ENCODE assay signal across 1 cellular context in genomic region chr14:56579345-56580316, GRCh38.
TF ChIP-seq lines count a peak whose summit lies in the region.

TMEM260 (plus strand) TSS chr14:56579798; CDS start chr14:56579915, 117 bp downstream.

TF ChIP-seq in HepG2, 621 proteins besides CTCF, POLR2A, EP300 and RAD21 (continued from another document and continues in another):
- TF ChIP-seq, protein P1, sequence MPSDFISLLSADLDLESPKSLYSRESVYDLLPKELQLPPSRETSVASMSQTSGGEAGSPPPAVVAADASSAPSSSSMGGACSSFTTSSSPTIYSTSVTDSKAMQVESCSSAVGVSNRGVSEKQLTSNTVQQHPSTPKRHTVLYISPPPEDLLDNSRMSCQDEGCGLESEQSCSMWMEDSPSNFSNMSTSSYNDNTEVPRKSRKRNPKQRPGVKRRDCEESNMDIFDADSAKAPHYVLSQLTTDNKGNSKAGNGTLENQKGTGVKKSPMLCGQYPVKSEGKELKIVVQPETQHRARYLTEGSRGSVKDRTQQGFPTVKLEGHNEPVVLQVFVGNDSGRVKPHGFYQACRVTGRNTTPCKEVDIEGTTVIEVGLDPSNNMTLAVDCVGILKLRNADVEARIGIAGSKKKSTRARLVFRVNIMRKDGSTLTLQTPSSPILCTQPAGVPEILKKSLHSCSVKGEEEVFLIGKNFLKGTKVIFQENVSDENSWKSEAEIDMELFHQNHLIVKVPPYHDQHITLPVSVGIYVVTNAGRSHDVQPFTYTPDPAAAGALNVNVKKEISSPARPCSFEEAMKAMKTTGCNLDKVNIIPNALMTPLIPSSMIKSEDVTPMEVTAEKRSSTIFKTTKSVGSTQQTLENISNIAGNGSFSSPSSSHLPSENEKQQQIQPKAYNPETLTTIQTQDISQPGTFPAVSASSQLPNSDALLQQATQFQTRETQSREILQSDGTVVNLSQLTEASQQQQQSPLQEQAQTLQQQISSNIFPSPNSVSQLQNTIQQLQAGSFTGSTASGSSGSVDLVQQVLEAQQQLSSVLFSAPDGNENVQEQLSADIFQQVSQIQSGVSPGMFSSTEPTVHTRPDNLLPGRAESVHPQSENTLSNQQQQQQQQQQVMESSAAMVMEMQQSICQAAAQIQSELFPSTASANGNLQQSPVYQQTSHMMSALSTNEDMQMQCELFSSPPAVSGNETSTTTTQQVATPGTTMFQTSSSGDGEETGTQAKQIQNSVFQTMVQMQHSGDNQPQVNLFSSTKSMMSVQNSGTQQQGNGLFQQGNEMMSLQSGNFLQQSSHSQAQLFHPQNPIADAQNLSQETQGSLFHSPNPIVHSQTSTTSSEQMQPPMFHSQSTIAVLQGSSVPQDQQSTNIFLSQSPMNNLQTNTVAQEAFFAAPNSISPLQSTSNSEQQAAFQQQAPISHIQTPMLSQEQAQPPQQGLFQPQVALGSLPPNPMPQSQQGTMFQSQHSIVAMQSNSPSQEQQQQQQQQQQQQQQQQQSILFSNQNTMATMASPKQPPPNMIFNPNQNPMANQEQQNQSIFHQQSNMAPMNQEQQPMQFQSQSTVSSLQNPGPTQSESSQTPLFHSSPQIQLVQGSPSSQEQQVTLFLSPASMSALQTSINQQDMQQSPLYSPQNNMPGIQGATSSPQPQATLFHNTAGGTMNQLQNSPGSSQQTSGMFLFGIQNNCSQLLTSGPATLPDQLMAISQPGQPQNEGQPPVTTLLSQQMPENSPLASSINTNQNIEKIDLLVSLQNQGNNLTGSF (CRISPR knock-in tag; IDR thresholded peaks at IDR 0.05): 0 out of 2 replicates have a peak, but pooled peaks have one; percentile 23
- no peak for TF ChIP-seq GMEB2 (CRISPR knock-in tag; IDR thresholded peaks at IDR 0.05; ENCODE audit: low read depth)
- no peak for TF ChIP-seq NFYB (CRISPR knock-in tag; IDR thresholded peaks at IDR 0.05)
- 0 out of 2 replicates have a peak, but pooled peaks have one; percentile 24 for TF ChIP-seq ZBTB2 (CRISPR knock-in tag; IDR thresholded peaks at IDR 0.05; ENCODE audit: low read depth)
- TF ChIP-seq CBX5 (CRISPR knock-in tag; IDR thresholded peaks at IDR 0.05; ENCODE audit: borderline replicate concordance): peak; percentile 80
- TF ChIP-seq NFIB (CRISPR knock-in tag; IDR thresholded peaks at IDR 0.05; ENCODE audit: borderline replicate concordance): no peak
- TF ChIP-seq FOXK2 (IDR thresholded peaks at IDR 0.05): peak; percentile 98
- TF ChIP-seq ZNF207 (IDR thresholded peaks at IDR 0.05; ENCODE audit: borderline replicate concordance): no peak
- peak; percentile 89 for TF ChIP-seq KAT8 (CRISPR knock-in tag; IDR thresholded peaks at IDR 0.05)
- TF ChIP-seq PLRG1 (conservative IDR thresholded peaks at IDR 0.05): no peak
- TF ChIP-seq RARG (CRISPR knock-in tag; IDR thresholded peaks at IDR 0.05; ENCODE audit: low read depth): no peak
- 0 out of 2 replicates have a peak, but pooled peaks have one; percentile 35 for TF ChIP-seq ATF1 (CRISPR knock-in tag; IDR thresholded peaks at IDR 0.05)
- TF ChIP-seq, protein P2, sequence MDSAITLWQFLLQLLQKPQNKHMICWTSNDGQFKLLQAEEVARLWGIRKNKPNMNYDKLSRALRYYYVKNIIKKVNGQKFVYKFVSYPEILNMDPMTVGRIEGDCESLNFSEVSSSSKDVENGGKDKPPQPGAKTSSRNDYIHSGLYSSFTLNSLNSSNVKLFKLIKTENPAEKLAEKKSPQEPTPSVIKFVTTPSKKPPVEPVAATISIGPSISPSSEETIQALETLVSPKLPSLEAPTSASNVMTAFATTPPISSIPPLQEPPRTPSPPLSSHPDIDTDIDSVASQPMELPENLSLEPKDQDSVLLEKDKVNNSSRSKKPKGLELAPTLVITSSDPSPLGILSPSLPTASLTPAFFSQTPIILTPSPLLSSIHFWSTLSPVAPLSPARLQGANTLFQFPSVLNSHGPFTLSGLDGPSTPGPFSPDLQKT (CRISPR knock-in tag; IDR thresholded peaks at IDR 0.05; ENCODE audit: borderline replicate concordance): no peak
- peak; percentile 91; the same call in 1 of the 2 replicates for TF ChIP-seq ZNF34 (CRISPR knock-in tag; IDR thresholded peaks at IDR 0.05; ENCODE audit: borderline replicate concordance)
- TF ChIP-seq DZIP1 (CRISPR knock-in tag; IDR thresholded peaks at IDR 0.05): no peak
- no peak for TF ChIP-seq PAF1 (CRISPR knock-in tag; IDR thresholded peaks at IDR 0.05)
- peak; percentile 93 for TF ChIP-seq POLR2AphosphoS5 (IDR thresholded peaks at IDR 0.05; ENCODE audit: low read depth, low read length)
- TF ChIP-seq ATF6 (CRISPR knock-in tag; conservative IDR thresholded peaks at IDR 0.05): no peak
- TF ChIP-seq SRSF1 (optimal IDR thresholded peaks at IDR 0.05; ENCODE audit: low read depth, low read length): peak; percentile 74
- peak; percentile 63; the same call in 1 of the 2 replicates for TF ChIP-seq ZNF563 (CRISPR knock-in tag; IDR thresholded peaks at IDR 0.05)
- no peak for TF ChIP-seq SMARCC2 (IDR thresholded peaks at IDR 0.05)
- TF ChIP-seq HNRNPLL (IDR thresholded peaks at IDR 0.05; ENCODE audit: low read depth, low read length, poor library complexity, severe bottlenecking): peak; percentile 69
- no peak for TF ChIP-seq MBD4 (IDR thresholded peaks at IDR 0.05; ENCODE audit: borderline replicate concordance, low read length)
- TF ChIP-seq NR2F2 (IDR thresholded peaks at IDR 0.05; ENCODE audit: borderline replicate concordance, low read depth): no peak
- TF ChIP-seq ZNF615 (CRISPR knock-in tag; IDR thresholded peaks at IDR 0.05; ENCODE audit: borderline replicate concordance): no peak
- TF ChIP-seq, protein P3, sequence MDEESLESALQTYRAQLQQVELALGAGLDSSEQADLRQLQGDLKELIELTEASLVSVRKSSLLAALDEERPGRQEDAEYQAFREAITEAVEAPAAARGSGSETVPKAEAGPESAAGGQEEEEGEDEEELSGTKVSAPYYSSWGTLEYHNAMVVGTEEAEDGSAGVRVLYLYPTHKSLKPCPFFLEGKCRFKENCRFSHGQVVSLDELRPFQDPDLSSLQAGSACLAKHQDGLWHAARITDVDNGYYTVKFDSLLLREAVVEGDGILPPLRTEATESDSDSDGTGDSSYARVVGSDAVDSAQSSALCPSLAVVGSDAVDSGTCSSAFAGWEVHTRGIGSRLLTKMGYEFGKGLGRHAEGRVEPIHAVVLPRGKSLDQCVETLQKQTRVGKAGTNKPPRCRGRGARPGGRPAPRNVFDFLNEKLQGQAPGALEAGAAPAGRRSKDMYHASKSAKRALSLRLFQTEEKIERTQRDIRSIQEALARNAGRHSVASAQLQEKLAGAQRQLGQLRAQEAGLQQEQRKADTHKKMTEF (CRISPR knock-in tag; IDR thresholded peaks at IDR 0.05): peak; percentile 82
- no peak for TF ChIP-seq ZUFSP (CRISPR knock-in tag; IDR thresholded peaks at IDR 0.05; ENCODE audit: borderline replicate concordance)
- no peak for TF ChIP-seq TBX3 (IDR thresholded peaks at IDR 0.05; ENCODE audit: borderline replicate concordance)
- TF ChIP-seq ZNF510 (CRISPR knock-in tag; IDR thresholded peaks at IDR 0.05; ENCODE audit: low read depth): no peak
- no peak for TF ChIP-seq ARID2 (CRISPR knock-in tag; IDR thresholded peaks at IDR 0.05; ENCODE audit: borderline replicate concordance)
- TF ChIP-seq EEA1 (CRISPR knock-in tag; IDR thresholded peaks at IDR 0.05; ENCODE audit: borderline replicate concordance): 0 out of 2 replicates have a peak, but pooled peaks have one; percentile 54
- TF ChIP-seq BORCS8-MEF2B (CRISPR knock-in tag; IDR thresholded peaks at IDR 0.05): peak; percentile 74
- TF ChIP-seq TFE3 (CRISPR knock-in tag; IDR thresholded peaks at IDR 0.05): no peak
- TF ChIP-seq CENPT (CRISPR knock-in tag; IDR thresholded peaks at IDR 0.05; ENCODE audit: low read depth): no peak
- TF ChIP-seq ARHGAP35 (CRISPR knock-in tag; IDR thresholded peaks at IDR 0.05; ENCODE audit: borderline replicate concordance): 0 out of 2 replicates have a peak, but pooled peaks have one; percentile 62
- no peak for TF ChIP-seq ZNF530 (CRISPR knock-in tag; IDR thresholded peaks at IDR 0.05; ENCODE audit: low read depth)
- peak; percentile 28; the same call in 1 of the 2 replicates for TF ChIP-seq HOMEZ (CRISPR knock-in tag; IDR thresholded peaks at IDR 0.05; ENCODE audit: low read depth)
- peak; percentile 65 for TF ChIP-seq KDM5A (IDR thresholded peaks at IDR 0.05; ENCODE audit: borderline replicate concordance, low read length)
- no peak for TF ChIP-seq CCDC6 (CRISPR knock-in tag; IDR thresholded peaks at IDR 0.05)
